In genomic region chr5:16975950-16976624, GRCh38 we compare ENCODE assay signal across 1 cellular context.
TF ChIP-seq lines count a peak whose summit lies in the region.

No MANE protein-coding gene starts in this region.

TF ChIP-seq in K562, 482 proteins besides CTCF, POLR2A, EP300 and RAD21 (continued from another document):
- no peak for TF ChIP-seq SAP30 (IDR thresholded peaks at IDR 0.05; ENCODE audit: borderline replicate concordance, insufficient read depth, low read depth, low read length, poor library complexity, severe bottlenecking)
- no peak for TF ChIP-seq MITF (IDR thresholded peaks at IDR 0.05)
- TF ChIP-seq ZBTB8A (IDR thresholded peaks at IDR 0.05; ENCODE audit: partially characterized antibody): no peak
